Comparison of ENCODE assay signal across 13 cellular contexts in genomic region chr20:50728981-50729874, GRCh38. TPM values are rescaled to one million over a fixed set of nuclear protein-coding genes. Genes with fewer than 3 reads are reported as not detected.
DNase-seq lines count a peak whose midpoint lies in the region; ATAC-seq and TF ChIP-seq lines count a peak whose summit lies in the region.
"Had no signal": no experiment of that assay in that cellular context is flagged by ENCODE, and none has a peak within 500 bp of the region (broad histone marks: within the 10 kb centered on the region; RNA-seq: fewer than 3 reads in every experiment).

No MANE protein-coding gene starts in this region.

- no peak for ATAC-seq in activated T-cell treated with anti-CD3 and anti-CD28 coated beads, Interleukin-2, amount 50 U/mL, for 72 hours (replicated peaks in 1 of 2)
- no peak for ATAC-seq in HG03139 (IDR thresholded peaks at IDR 0.05; ENCODE audit: unreplicated experiment)

- no peak overlapping the region for H3K4me3 ChIP-seq in mammary epithelial cell (replicated peaks in 1 of 3; ENCODE audit: insufficient read depth in 1 of 3, low read depth in 2 of 3, low read length in 3 of 3)
- H3K4me3 ChIP-seq in vagina = no peak overlapping the region
- H3K4me3 ChIP-seq: MG63 had no signal

- H3K4me2 ChIP-seq in mammary epithelial cell (ENCODE audit: insufficient read depth, low read depth, low read length) = peak overlapping the region; percentile 96

- H3K27ac Mint-ChIP-seq in activated T-cell treated with anti-CD3 and anti-CD28 coated beads, Interleukin-2, amount 50 U/mL, for 72 hours = peak overlapping the region; percentile 54
- peak overlapping the region; percentile 98 for H3K27ac Mint-ChIP-seq in mesothelial cell of epicardium

- H4K20me1 ChIP-seq in mammary epithelial cell (ENCODE audit: insufficient read depth, low read length) = no peaks in the 10 kb centered on the region

- no peaks in the 10 kb centered on the region for H3K9me3 Mint-ChIP-seq in activated T-cell treated with anti-CD3 and anti-CD28 coated beads, Interleukin-2, amount 50 U/mL, for 72 hours
- no peaks in the 10 kb centered on the region for H3K9me3 Mint-ChIP-seq in mesothelial cell of epicardium

- no peaks in the 10 kb centered on the region for H3K27me3 Mint-ChIP-seq in activated T-cell treated with anti-CD3 and anti-CD28 coated beads, Interleukin-2, amount 50 U/mL, for 72 hours (ENCODE audit: low read depth)
- H3K27me3 Mint-ChIP-seq in mesothelial cell of epicardium (ENCODE audit: low read depth) = peaks cover 6% of the 10 kb centered on the region

- 12% methylated on average over 8 of the region's 11 CpGs for WGBS in mammary epithelial cell (ENCODE audit: low coverage, missing lambda C conversion rate)

- H3K36me3 ChIP-seq in mammary epithelial cell (ENCODE audit: insufficient read depth, low read length) (no peaks in the 10 kb centered on the region), vagina (no peaks in the 10 kb centered on the region)
- H3K36me3 ChIP-seq: MG63 had no signal

- H3K4me3 Mint-ChIP-seq in activated T-cell treated with anti-CD3 and anti-CD28 coated beads, Interleukin-2, amount 50 U/mL, for 72 hours = no peak overlapping the region
- H3K4me3 Mint-ChIP-seq in mesothelial cell of epicardium = peak overlapping the region; percentile 77

- peak overlapping the region; percentile 52 for H2AFZ ChIP-seq in mammary epithelial cell (ENCODE audit: low read depth, low read length)

- in situ Hi-C loops in mammary epithelial cell (cut with MboI; ENCODE audit: low sequenced_read_pairs in 2 of 2) = loop anchor here in 1 of 2 donors (25.0 kb wide), 1 partner anchor 542 kb away; the partner anchor contains the start of gene CEBPB

- peaks cover 37% of the 10 kb centered on the region for H3K4me1 Mint-ChIP-seq in activated T-cell treated with anti-CD3 and anti-CD28 coated beads, Interleukin-2, amount 50 U/mL, for 72 hours (ENCODE audit: low read depth)
- peaks cover 54% of the 10 kb centered on the region for H3K4me1 Mint-ChIP-seq in mesothelial cell of epicardium

- dilution Hi-C loops in mammary epithelial cell (cut with HindIII; ENCODE audit: low sequenced_read_pairs) = no loop called here

- peaks cover 29% of the 10 kb centered on the region for H3K79me2 ChIP-seq in mammary epithelial cell (ENCODE audit: insufficient read depth, low read length)

- H3K9me3 ChIP-seq in mammary epithelial cell (replicated peaks; ENCODE audit: insufficient read depth, low read length) = no peaks in the 10 kb centered on the region
- H3K9me3 ChIP-seq in vagina = no peaks in the 10 kb centered on the region
- H3K9me3 ChIP-seq: MG63, SK-N-SH had no signal

- H3K27me3 ChIP-seq in mammary epithelial cell (ENCODE audit: insufficient read depth, low read length) = no peaks in the 10 kb centered on the region
- no peaks in the 10 kb centered on the region for H3K27me3 ChIP-seq in vagina
- H3K27me3 ChIP-seq: MG63 had no signal

- TF ChIP-seq CTCF in mammary epithelial cell (conservative IDR thresholded peaks at IDR 0.05 in 1 of 2, IDR thresholded peaks at IDR 0.05 in 1 of 2; ENCODE audit: extremely low read depth in 1 of 2, insufficient read depth in 1 of 2, low read depth in 1 of 2, low read length in 2 of 2) (no peak), mesothelial cell of epicardium (IDR thresholded peaks at IDR 0.05; ENCODE audit: unreplicated experiment) (no peak), vagina (IDR thresholded peaks at IDR 0.05) (no peak)

- no peak for DNase-seq in activated T-cell treated with anti-CD3 and anti-CD28 coated beads, Interleukin-2, amount 50 U/mL, for 72 hours
- no peak for DNase-seq in activated T-cell treated with anti-CD3 and anti-CD28 coated beads, Interleukin-2, amount 50 U/mL, for 1 hour
- DNase-seq in mammary epithelial cell = peak; percentile 90
- peak in 1 of 2 experiments; percentile 31 for DNase-seq in mesothelial cell of epicardium (ENCODE audit: low spot score in 2 of 2, unreplicated experiment in 2 of 2)
- DNase-seq in vagina (ENCODE audit: extremely low spot score in 2 of 2) = peak in 1 of 2 donors; percentile 84
- no peak for DNase-seq in OCI-M1 (lab: John Stamatoyannopoulos, UW)
- no peak for DNase-seq in activated effector memory CD4-positive, alpha-beta T cell treated with anti-CD3 and anti-CD28 coated beads, Interleukin-2, amount 50 U/mL, for 16 hours
- DNase-seq: AML-193; dermis blood vessel endothelial cell; MG63; stimulated activated CD4-positive, alpha-beta T cell treated with anti-CD3 and anti-CD28 coated beads, Interleukin-12 subunit alpha, Interleukin-12 subunit beta, amount 100 ng/mL, for 4 hours had no signal

- H3K4me1 ChIP-seq in mammary epithelial cell (ENCODE audit: insufficient read depth, low read length) = peaks cover 57% of the 10 kb centered on the region
- peaks cover 57% of the 10 kb centered on the region for H3K4me1 ChIP-seq in vagina

- H3K9ac ChIP-seq in mammary epithelial cell (ENCODE audit: insufficient read depth, low read length) = peak overlapping the region; percentile 51
- H3K9ac ChIP-seq: SK-N-SH had no signal

- H3K36me3 Mint-ChIP-seq in activated T-cell treated with anti-CD3 and anti-CD28 coated beads, Interleukin-2, amount 50 U/mL, for 72 hours (ENCODE audit: insufficient read depth in 2 of 2) = no peaks in the 10 kb centered on the region
- no peaks in the 10 kb centered on the region for H3K36me3 Mint-ChIP-seq in mesothelial cell of epicardium

- BruUV-seq in mammary epithelial cell (replicated peaks; lab: Mats Ljungman, UMichigan) = TSS peak; percentile 52

- no peak for TF ChIP-seq POLR2A in vagina (IDR thresholded peaks at IDR 0.05)

- H3K27ac ChIP-seq in mammary epithelial cell (ENCODE audit: insufficient read depth, low read depth, low read length) (peak overlapping the region; percentile 88), vagina (peak overlapping the region; percentile 79)

- CTCF ChIA-PET in mammary epithelial cell (lab: Charles Lee; ENCODE audit: low non-redundant PET) = no interaction called here

- intact Hi-C loops in mammary epithelial cell (cut with micrococcal nuclease) (loop anchor here (5.0 kb wide), 1 partner anchor 33 kb away; no protein-coding TSS in a partner anchor), vagina (cut with DNase I) (no loop called here)

RNA-seq across cellular contexts. Expression of gene PARD6B, which starts 2.2 kb away (rescaled TPM):
- 1 to 10 TPM; 4.3 to 5.0 TPM for total RNA-seq in activated T-cell treated with anti-CD3 and anti-CD28 coated beads, Interleukin-2, amount 50 U/mL, for 72 hours
- total RNA-seq in mammary epithelial cell (1 to 10 TPM; 5.6 to 7.7 TPM), mesothelial cell of epicardium (52.2 to 59.5 TPM (median 53.0 TPM) in 3 replicates), vagina (4.7 TPM)
- 1.5 TPM for polyA plus RNA-seq in mammary epithelial cell
- polyA minus RNA-seq in mammary epithelial cell = 4.8 TPM

RNA-seq across cellular contexts. Expression of gene RIPOR3, which starts 37.9 kb away (rescaled TPM):
- total RNA-seq in activated T-cell treated with anti-CD3 and anti-CD28 coated beads, Interleukin-2, amount 50 U/mL, for 72 hours = under 1 TPM; 0.14 to 0.23 TPM
- total RNA-seq in mammary epithelial cell = under 1 TPM in 1 of 2 donors, not detected in 1; under 0.01 TPM
- polyA plus RNA-seq in mammary epithelial cell = not detected
- polyA minus RNA-seq in mammary epithelial cell = not detected
- 18.8 to 20.0 TPM (median 19.2 TPM) in 3 replicates for total RNA-seq in mesothelial cell of epicardium
- total RNA-seq in vagina = 38.1 TPM

Comparison
In these comparisons a context has a peak if more than half of its experiments do, and no peak if none do; other contexts are left out.
1. RNA of gene RIPOR3, which starts 37.9 kb away (total RNA-seq): 38.1 TPM in vagina (single experiment) and 18.8 to 20.0 TPM in mesothelial cell of epicardium; 0.14 to 0.23 TPM in activated T-cell treated with anti-CD3 and anti-CD28 coated beads, Interleukin-2, amount 50 U/mL, for 72 hours and under 0.01 TPM in mammary epithelial cell; every median in the first group is over 10 times any median in the second.